In genomic region chrX:155263854-155264628, GRCh38 we compare ENCODE assay signal across 8 cellular contexts. TPM values are rescaled to one million over a fixed set of nuclear protein-coding genes. Genes with fewer than 3 reads are reported as not detected.
A peak's percentile ranks its signal among the peaks of the same experiment; 100 is the strongest.
DNase-seq lines count a peak whose midpoint lies in the region; ATAC-seq, FAIRE-seq and TF ChIP-seq lines count a peak whose summit lies in the region.

A gene with protein sequence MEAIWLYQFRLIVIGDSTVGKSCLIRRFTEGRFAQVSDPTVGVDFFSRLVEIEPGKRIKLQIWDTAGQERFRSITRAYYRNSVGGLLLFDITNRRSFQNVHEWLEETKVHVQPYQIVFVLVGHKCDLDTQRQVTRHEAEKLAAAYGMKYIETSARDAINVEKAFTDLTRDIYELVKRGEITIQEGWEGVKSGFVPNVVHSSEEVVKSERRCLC (minus strand): TSS chrX:155264491. CDS start chrX:155264288, 203 bp downstream.

- no peaks in the 10 kb centered on the region for H3K36me3 ChIP-seq in liver (ENCODE audit: control insufficient read depth in 4 of 4, insufficient read depth in 3 of 4, low read depth in 1 of 4, low read length in 3 of 4)

- H3K4me3 ChIP-seq in A549 = peak within 1 kb of the TSS; percentile 55
- peak within 1 kb of the TSS in 1 of 3 donors; percentile 40 for H3K4me3 ChIP-seq in liver (ENCODE audit: low read depth in 1 of 3, low read length in 3 of 3)

- WGBS in A549 (ENCODE audit: missing lambda C conversion rate) = 16% methylated on average over 20 of the region's 58 CpGs
- 4% methylated on average over 58 of the region's 58 CpGs for whole genome bisulfite sequencing in liver

- no peaks in the 10 kb centered on the region for H3K9me3 Mint-ChIP-seq in activated CD4-positive, alpha-beta T cell treated with anti-CD3 and anti-CD28 coated beads, Interleukin-2, amount 10 ng/mL, durations not matched to agents 24 days and 14 days

- POLR2A ChIA-PET in A549 (lab: Yijun Ruan, JAX) = no interaction called here

- peaks cover 5% of the 10 kb centered on the region for H3K36me3 Mint-ChIP-seq in activated CD4-positive, alpha-beta T cell treated with anti-CD3 and anti-CD28 coated beads, Interleukin-2, amount 10 ng/mL, durations not matched to agents 24 days and 14 days (ENCODE audit: low read depth)

- H3K27me3 ChIP-seq in liver (ENCODE audit: control insufficient read depth in 4 of 4, insufficient read depth in 4 of 4, low read length in 3 of 4) = peaks cover 0 to 2% (median 0%) of the 10 kb centered on the region in 4 donors

- peaks cover 11% of the 10 kb centered on the region for H3K4me1 Mint-ChIP-seq in activated CD4-positive, alpha-beta T cell treated with anti-CD3 and anti-CD28 coated beads, Interleukin-2, amount 10 ng/mL, durations not matched to agents 24 days and 14 days

- H3K4me1 ChIP-seq in A549 (0 out of 3 replicates have a peak, but pooled peaks cover 3% of the 10 kb centered on the region), liver (ENCODE audit: control insufficient read depth in 4 of 4, insufficient read depth in 4 of 4, low read length in 3 of 4) (no peaks in the 10 kb centered on the region)

- H3K9ac ChIP-seq in liver (ENCODE audit: low read depth in 1 of 2, low read length in 2 of 2) = no peak within 1 kb of the TSS

- H3K27ac Mint-ChIP-seq in activated CD4-positive, alpha-beta T cell treated with anti-CD3 and anti-CD28 coated beads, Interleukin-2, amount 10 ng/mL, durations not matched to agents 24 days and 14 days = peak within 1 kb of the TSS; percentile 94

- intact Hi-C loops in activated CD4-positive, alpha-beta T cell treated with anti-CD3 and anti-CD28 coated beads, Interleukin-2, amount 10 ng/mL, durations not matched to agents 24 days and 14 days (cut with micrococcal nuclease) = loop anchor here (1.0 kb wide), 1 partner anchor 48 kb away; the partner anchor contains the start of gene VBP1

- no peak for TF ChIP-seq POLR2A in A549 (IDR thresholded peaks at IDR 0.05; ENCODE audit: low read length)

- TF ChIP-seq RAD21 in A549 (conservative IDR thresholded peaks at IDR 0.05 in 1 of 2, IDR thresholded peaks at IDR 0.05 in 1 of 2) = peak in 1 of 2 experiments; percentile 1; a peak in 2 of 5 replicates
- TF ChIP-seq RAD21 in liver (IDR thresholded peaks at IDR 0.05) = no peak

- peak within 1 kb of the TSS; percentile 92 for H3K4me3 Mint-ChIP-seq in activated CD4-positive, alpha-beta T cell treated with anti-CD3 and anti-CD28 coated beads, Interleukin-2, amount 10 ng/mL, durations not matched to agents 24 days and 14 days

- ATAC-seq in A549 (peak; percentile 99 to 100), GM18511 (IDR thresholded peaks at IDR 0.05; ENCODE audit: unreplicated experiment) (peak; percentile 86), HG03039 (IDR thresholded peaks at IDR 0.05; ENCODE audit: unreplicated experiment) (peak; percentile 97)

- DNase-seq in A549 (ENCODE audit: low read depth in 1 of 2, low spot score in 1 of 2) (peak; percentile 51 to 74), NCI-H2171 (lab: John Stamatoyannopoulos, UW) (peak; percentile 54), dedifferentiated amniotic fluid mesenchymal stem cell (ENCODE audit: extremely low spot score) (peak; percentile 43)
- DNase-seq in activated CD4-positive, alpha-beta T cell treated with anti-CD3 and anti-CD28 coated beads, Interleukin-2, amount 10 ng/mL, durations not matched to agents 24 days and 14 days = peak; percentile 89
- peak; percentile 60 to 77 for DNase-seq in stimulated activated CD4-positive, alpha-beta T cell treated with anti-CD3 and anti-CD28 coated beads, Interleukin-4, amount 100 ng/mL, for 4 hours

- H3K27ac ChIP-seq in A549 (peak within 1 kb of the TSS; percentile 32 to 82; a peak in 5 of 6 replicates), liver (ENCODE audit: low read depth in 1 of 2, low read length in 2 of 2) (no peak within 1 kb of the TSS)

- CTCF ChIA-PET in A549 (lab: Yijun Ruan, JAX) = no interaction called here

- peak; percentile 10; the same call in 1 of the 3 replicates for TF ChIP-seq CTCF in A549 (IDR thresholded peaks at IDR 0.05)
- no peak for TF ChIP-seq CTCF in liver (IDR thresholded peaks at IDR 0.05; ENCODE audit: low read depth, low read length, missing input control)

- peak within 1 kb of the TSS; percentile 78 for H3K4me2 ChIP-seq in A549

- no peaks in the 10 kb centered on the region for H3K27me3 Mint-ChIP-seq in activated CD4-positive, alpha-beta T cell treated with anti-CD3 and anti-CD28 coated beads, Interleukin-2, amount 10 ng/mL, durations not matched to agents 24 days and 14 days

- H3K9me3 ChIP-seq in A549 (no peaks in the 10 kb centered on the region), liver (ENCODE audit: control insufficient read depth in 4 of 4, low read length in 3 of 4) (no peaks in the 10 kb centered on the region)

- no peak for TF ChIP-seq EP300 in A549 (IDR thresholded peaks at IDR 0.05)

- FAIRE-seq in A549 (lab: Jason Lieb, UNC) = peak; percentile 88

TF ChIP-seq in A549, 52 proteins besides CTCF, POLR2A, EP300 and RAD21:
- TF ChIP-seq, protein P1, sequence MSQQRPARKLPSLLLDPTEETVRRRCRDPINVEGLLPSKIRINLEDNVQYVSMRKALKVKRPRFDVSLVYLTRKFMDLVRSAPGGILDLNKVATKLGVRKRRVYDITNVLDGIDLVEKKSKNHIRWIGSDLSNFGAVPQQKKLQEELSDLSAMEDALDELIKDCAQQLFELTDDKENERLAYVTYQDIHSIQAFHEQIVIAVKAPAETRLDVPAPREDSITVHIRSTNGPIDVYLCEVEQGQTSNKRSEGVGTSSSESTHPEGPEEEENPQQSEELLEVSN (IDR thresholded peaks at IDR 0.05; ENCODE audit: borderline replicate concordance, low read depth) = peak; percentile 54; the same call in 1 of the 2 replicates
- TF ChIP-seq HDAC2 (IDR thresholded peaks at IDR 0.05) = peak; percentile 72; the same call in 1 of the 2 replicates
- TF ChIP-seq RCOR1 (IDR thresholded peaks at IDR 0.05; ENCODE audit: low read depth, low read length) = peak; percentile 75; the same call in 1 of the 2 replicates
- TF ChIP-seq ZNF302 (CRISPR knock-in tag; IDR thresholded peaks at IDR 0.05) = no peak
- TF ChIP-seq PHF8 (IDR thresholded peaks at IDR 0.05; ENCODE audit: borderline replicate concordance, low read depth) = 0 out of 2 replicates have a peak, but pooled peaks have one; percentile 45
- TF ChIP-seq FOSL2 (IDR thresholded peaks at IDR 0.05) = 0 out of 2 replicates have a peak, but pooled peaks have one; percentile 48
- peak; percentile 90 for TF ChIP-seq FOSL2 (CRISPR knock-in tag; IDR thresholded peaks at IDR 0.05)
- TF ChIP-seq EHMT2 (IDR thresholded peaks at IDR 0.05; ENCODE audit: low read depth) = no peak
- TF ChIP-seq JUNB (IDR thresholded peaks at IDR 0.05) = peak; percentile 23; the same call in 1 of the 2 replicates
- TF ChIP-seq MAFK (IDR thresholded peaks at IDR 0.05; ENCODE audit: partially characterized antibody) = no peak
- TF ChIP-seq KDM1A (IDR thresholded peaks at IDR 0.05; ENCODE audit: low read depth) = peak; percentile 96; the same call in 1 of the 2 replicates
- TF ChIP-seq JUN (IDR thresholded peaks at IDR 0.05) = peak in 1 of 2 experiments; percentile 49; a peak in 1 of 5 replicates
- peak; percentile 21; the same call in 1 of the 2 replicates for TF ChIP-seq KDM5A (IDR thresholded peaks at IDR 0.05)
- peak in 1 of 2 experiments; percentile 54; a peak in 1 of 4 replicates for TF ChIP-seq CEBPB (IDR thresholded peaks at IDR 0.05)

TF ChIP-seq in liver, 16 proteins besides CTCF, POLR2A, EP300 and RAD21:
- TF ChIP-seq YY1 (IDR thresholded peaks at IDR 0.05) (peak; percentile 20), JUND (IDR thresholded peaks at IDR 0.05) (peak in 1 of 2 donors; percentile 43), RXRA (IDR thresholded peaks at IDR 0.05) (no peak)

RNA-seq across cellular contexts. Expression of the gene that starts here (rescaled TPM):
- polyA plus RNA-seq in A549 (2011; rRNA removed) (4.1 and 4.4 TPM in 2 replicates), A549 (2017; fragmentation: RNase III; extraction: RNeasy Plus Mini Kit Qiagen cat#74134 plus additional on column Dnase treatment) (0.57 to 0.71 TPM (median 0.59 TPM) in 3 replicates), liver (under 1 TPM in 1 of 2 donors, not detected in 1; 0.07 TPM)
- polyA plus RNA-seq in A549 (2012; cell fraction: cytosol; rRNA removed) = 0.33 and 0.41 TPM in 2 replicates
- 0.16 and 0.18 TPM in 2 replicates for polyA plus RNA-seq in A549 (2012; cell fraction: nucleus; rRNA removed)
- 1.8 and 1.9 TPM in 2 replicates for polyA minus RNA-seq in A549 (2011; rRNA and poly(A)+ RNA removed)
- total RNA-seq in activated CD4-positive, alpha-beta T cell treated with anti-CD3 and anti-CD28 coated beads, Interleukin-2, amount 10 ng/mL, durations not matched to agents 24 days and 14 days = 9.5 and 9.9 TPM in 2 replicates
- under 1 TPM; 0.17 to 0.75 TPM for total RNA-seq in liver

Comparison
In these comparisons a context has a peak if more than half of its experiments do, and no peak if none do; other contexts are left out.
1. H3K27ac ChIP-seq: peak in A549 (2 of 2); none in liver (0 of 2).
2. Peak in every context shown above with its lines, with median percentiles within 50 percentile points of each other: ATAC-seq and DNase-seq.